9 cellular contexts compared by ENCODE assay signal in genomic region chr6:77652739-77653138, GRCh38. TPM values are rescaled to one million over a fixed set of nuclear protein-coding genes. Genes with fewer than 3 reads are reported as not detected.
"Had no signal": no experiment of that assay in that cellular context is flagged by ENCODE, and none has a peak within 500 bp of the region (broad histone marks: within the 10 kb centered on the region; RNA-seq: fewer than 3 reads in every experiment).

Gene MEI4, plus strand, starts transcription at chr6:77653039. Its CDS starts 37,633 bp downstream, at chr6:77690672.

- H3K4me2 ChIP-seq: GM23338 had no signal

- ATAC-seq: GM23338 had no signal

- DNase-seq: H9, HCEC 1CT, IMR-90, KBM-7 had no signal

- FAIRE-seq: H1, H54, HTR-8/SVneo had no signal

- H2AFZ ChIP-seq: GM23338 had no signal

- H3K4me3 ChIP-seq: GM23338 had no signal

RNA-seq across cellular contexts. Expression of gene MEI4, which starts in this region (rescaled TPM):
- total RNA-seq: HT-29, IMR-90 had no signal
- polyA plus RNA-seq: IMR-90 had no signal
